ENCODE assay signal across 15 cellular contexts in genomic region chr17:53092072-53092471, GRCh38.
DNase-seq lines count a peak whose midpoint lies in the region; ATAC-seq lines count a peak whose summit lies in the region.
"Had no signal": no experiment of that assay in that cellular context is flagged by ENCODE, and none has a peak within 500 bp of the region (broad histone marks: within the 10 kb centered on the region; RNA-seq: fewer than 3 reads in every experiment).

No MANE protein-coding gene starts in this region.

- DNase-seq in G401 (ENCODE audit: low spot score) (peak; percentile 27), Kasumi-1 (lab: John Stamatoyannopoulos, UW) (peak; percentile 13 to 25), cerebellar cortex (ENCODE audit: low spot score) (peak; percentile 17), mesendoderm (no peak)
- DNase-seq: CD4-positive, alpha-beta T cell; CD8-positive, alpha-beta memory T cell; DMS 273 treated with DMSO at 0.1 percent for 48 hours; DMS79; EL; GF-D8; GM23248; H7; HCEC 1CT had no signal

- H2BK15ac ChIP-seq in mesendoderm (replicated peaks; ENCODE audit: low read depth) = no peak overlapping the region

- no peak overlapping the region for H3K9ac ChIP-seq in mesendoderm (ENCODE audit: low read length)
- H3K9ac ChIP-seq: GM23248 had no signal

- no peak overlapping the region for H3K4me2 ChIP-seq in mesendoderm (ENCODE audit: low read length)

- ATAC-seq in HG02852 (IDR thresholded peaks at IDR 0.05; ENCODE audit: unreplicated experiment) = no peak
- no peak for ATAC-seq in HG02798 (IDR thresholded peaks at IDR 0.05; ENCODE audit: poor library complexity, unreplicated experiment)

- no peaks in the 10 kb centered on the region for H3K79me1 ChIP-seq in mesendoderm (ENCODE audit: low read length)

- no peak overlapping the region for H3K18ac ChIP-seq in mesendoderm (ENCODE audit: low read length)

- no peak overlapping the region for H3K56ac ChIP-seq in mesendoderm (ENCODE audit: low read length)

- no CpG with 5 or more reads among the region's 2 CpGs for WGBS in mesendoderm (ENCODE audit: extremely low coverage, insufficient coverage, low lambda C conversion rate)

- no peak overlapping the region for H4K5ac ChIP-seq in mesendoderm (ENCODE audit: low read length)

- H3K4me1 ChIP-seq in mesendoderm (ENCODE audit: control insufficient read depth, low read depth, low read length) = no peaks in the 10 kb centered on the region

- no peak overlapping the region for H4K8ac ChIP-seq in mesendoderm (ENCODE audit: low read depth, low read length)

- H3K27me3 ChIP-seq in mesendoderm (ENCODE audit: insufficient read depth, low read length, poor library complexity) = no peaks in the 10 kb centered on the region

- no peaks in the 10 kb centered on the region for H3K36me3 ChIP-seq in mesendoderm (ENCODE audit: control insufficient read depth, insufficient read depth, low read length)

- in situ Hi-C loops in G401 (cut with HindIII; ENCODE audit: low sequenced_read_pairs) = no loop called here

- H2BK5ac ChIP-seq in mesendoderm (ENCODE audit: low read length) = no peak overlapping the region

- no peak overlapping the region for H2BK120ac ChIP-seq in mesendoderm (ENCODE audit: low read depth, low read length)

- H3K4me3 ChIP-seq in mesendoderm (ENCODE audit: low read length) = no peak overlapping the region
- H3K4me3 ChIP-seq: GM23248 had no signal

- H3K79me2 ChIP-seq in mesendoderm (ENCODE audit: control insufficient read depth, insufficient read depth, low read length) = no peaks in the 10 kb centered on the region

- no peak overlapping the region for H2AK5ac ChIP-seq in mesendoderm (ENCODE audit: low read length)

- H3K23ac ChIP-seq in mesendoderm (ENCODE audit: low read length) = no peak overlapping the region

- H3K27ac ChIP-seq in mesendoderm (ENCODE audit: low read depth, low read length) = no peak overlapping the region
- H3K27ac ChIP-seq: GM23248 had no signal

- no peak overlapping the region for H3K4ac ChIP-seq in mesendoderm (ENCODE audit: low read depth, low read length)
